In genomic region chr12:113069751-113070116, GRCh38 we compare ENCODE assay signal across 18 cellular contexts. TPM values are rescaled to one million over a fixed set of nuclear protein-coding genes. Genes with fewer than 3 reads are reported as not detected.
A peak's percentile ranks its signal among the peaks of the same experiment; 100 is the strongest.
DNase-seq lines count a peak whose midpoint lies in the region; ATAC-seq, FAIRE-seq and TF ChIP-seq lines count a peak whose summit lies in the region.
"Had no signal": no experiment of that assay in that cellular context is flagged by ENCODE, and none has a peak within 500 bp of the region (broad histone marks: within the 10 kb centered on the region; RNA-seq: fewer than 3 reads in every experiment).

No MANE protein-coding gene starts in this region.

- H3K27ac Mint-ChIP-seq in CD4-positive, alpha-beta T cell = peak overlapping the region; percentile 75
- H3K27ac Mint-ChIP-seq in naive thymus-derived CD4-positive, alpha-beta T cell = peak overlapping the region in 5 of 9 donors; percentile 49 to 79 (median 62)
- no peak overlapping the region for H3K27ac Mint-ChIP-seq in type B pancreatic cell
- H3K27ac Mint-ChIP-seq: activated naive CD4-positive, alpha-beta T cell treated with anti-CD3 and anti-CD28 coated beads, Interleukin-2, amount 10 ng/mL, durations not matched to agents 7 days and 5 days had no signal

- H3K36me3 Mint-ChIP-seq in CD4-positive, alpha-beta T cell (ENCODE audit: low read depth) = peaks cover 20% of the 10 kb centered on the region
- H3K36me3 Mint-ChIP-seq in naive thymus-derived CD4-positive, alpha-beta T cell = peaks cover 0 to 12% (median 3%) of the 10 kb centered on the region in 5 donors
- no peaks in the 10 kb centered on the region for H3K36me3 Mint-ChIP-seq in type B pancreatic cell
- H3K36me3 Mint-ChIP-seq: activated naive CD4-positive, alpha-beta T cell treated with anti-CD3 and anti-CD28 coated beads, Interleukin-2, amount 10 ng/mL, durations not matched to agents 7 days and 5 days had no signal

- no peak for TF ChIP-seq POLR2A in GM12892 (IDR thresholded peaks at IDR 0.05; ENCODE audit: low read depth, low read length)
- TF ChIP-seq POLR2A in Peyer's patch (IDR thresholded peaks at IDR 0.05) = no peak

- peak overlapping the region; percentile 21 for H3K27ac ChIP-seq in CD4-positive, alpha-beta T cell (ENCODE audit: low read depth, low read length)
- H3K27ac ChIP-seq in Peyer's patch (peak overlapping the region in 3 of 4 donors; percentile 4 to 74 (median 46)), aorta (ENCODE audit: low read depth in 1 of 2, low read length in 2 of 2) (no peak overlapping the region)
- H3K27ac ChIP-seq in naive thymus-derived CD4-positive, alpha-beta T cell (ENCODE audit: low read depth, low read length) = no peak overlapping the region
- H3K27ac ChIP-seq: gastrocnemius medialis, parathyroid adenoma, right lobe of liver had no signal

- DNase-seq in CD4-positive, alpha-beta T cell = no peak
- DNase-seq in GM12892 (ENCODE audit: insufficient read length) = no peak
- no peak for DNase-seq in Peyer's patch
- no peak for DNase-seq in naive thymus-derived CD4-positive, alpha-beta T cell
- no peak for DNase-seq in aorta
- no peak for DNase-seq in inferior parietal cortex (ENCODE audit: extremely low spot score)
- no peak for DNase-seq in type B pancreatic cell (ENCODE audit: extremely low spot score, unreplicated experiment)
- DNase-seq: DMS79 treated with DMSO at 0.1 percent for 48 hours; effector CD4-positive, alpha-beta T cell; gastrocnemius medialis; NCI-H2081 treated with DMSO at 0.1 percent for 48 hours; SW 1271 had no signal

- H3K4me3 ChIP-seq in Peyer's patch = no peak overlapping the region
- H3K4me3 ChIP-seq in naive thymus-derived CD4-positive, alpha-beta T cell (ENCODE audit: low read length) = no peak overlapping the region
- H3K4me3 ChIP-seq in aorta (ENCODE audit: low read length in 2 of 2) = no peak overlapping the region
- H3K4me3 ChIP-seq: esophagus muscularis mucosa, gastrocnemius medialis, right lobe of liver, thyroid gland had no signal

- H3K36me3 ChIP-seq in Peyer's patch (no peaks in the 10 kb centered on the region), aorta (ENCODE audit: control insufficient read depth in 1 of 2, insufficient read depth in 2 of 2, low read length in 1 of 2) (no peaks in the 10 kb centered on the region)
- peaks cover 0 to 5% (median 0%) of the 10 kb centered on the region in 3 experiments for H3K36me3 ChIP-seq in naive thymus-derived CD4-positive, alpha-beta T cell (ENCODE audit: control insufficient read depth in 2 of 3, insufficient read depth in 3 of 3, low read length in 3 of 3)
- H3K36me3 ChIP-seq: esophagus muscularis mucosa, gastrocnemius medialis, right lobe of liver, thyroid gland had no signal

- peaks cover 73% of the 10 kb centered on the region for H3K4me1 Mint-ChIP-seq in CD4-positive, alpha-beta T cell (ENCODE audit: low read depth)
- peaks cover 11 to 92% (median 71%) of the 10 kb centered on the region in 7 donors for H3K4me1 Mint-ChIP-seq in naive thymus-derived CD4-positive, alpha-beta T cell
- peaks cover under 1% of the 10 kb centered on the region for H3K4me1 Mint-ChIP-seq in type B pancreatic cell (ENCODE audit: unreplicated experiment)

- TF ChIP-seq CTCF in CD4-positive, alpha-beta T cell (IDR thresholded peaks at IDR 0.05) = no peak
- TF ChIP-seq CTCF in Peyer's patch (IDR thresholded peaks at IDR 0.05) (no peak), type B pancreatic cell (conservative IDR thresholded peaks at IDR 0.05) (no peak)

- H3K4me3 Mint-ChIP-seq in CD4-positive, alpha-beta T cell = no peak overlapping the region
- peak overlapping the region in 2 of 10 donors; percentile 16 to 39 for H3K4me3 Mint-ChIP-seq in naive thymus-derived CD4-positive, alpha-beta T cell
- H3K4me3 Mint-ChIP-seq in type B pancreatic cell = no peak overlapping the region
- H3K4me3 Mint-ChIP-seq: activated naive CD4-positive, alpha-beta T cell treated with anti-CD3 and anti-CD28 coated beads, Interleukin-2, amount 10 ng/mL, durations not matched to agents 7 days and 5 days had no signal

- no peak for ATAC-seq in CD4-positive, alpha-beta T cell (ENCODE audit: poor library complexity)
- no peak for ATAC-seq in naive thymus-derived CD4-positive, alpha-beta T cell
- ATAC-seq in aorta (ENCODE audit: low FRiP score) = no peak
- ATAC-seq: gastrocnemius medialis had no signal

- no peaks in the 10 kb centered on the region for H3K9me3 Mint-ChIP-seq in CD4-positive, alpha-beta T cell
- H3K9me3 Mint-ChIP-seq in naive thymus-derived CD4-positive, alpha-beta T cell = no peaks in the 10 kb centered on the region
- no peaks in the 10 kb centered on the region for H3K9me3 Mint-ChIP-seq in type B pancreatic cell
- H3K9me3 Mint-ChIP-seq: activated naive CD4-positive, alpha-beta T cell treated with anti-CD3 and anti-CD28 coated beads, Interleukin-2, amount 10 ng/mL, durations not matched to agents 7 days and 5 days had no signal

- peak; percentile 77 for FAIRE-seq in GM12892 (lab: Jason Lieb, UNC)

- intact Hi-C loops in CD4-positive, alpha-beta T cell (cut with DNase I, micrococcal nuclease) = no loop called here
- intact Hi-C loops in naive thymus-derived CD4-positive, alpha-beta T cell (cut with micrococcal nuclease) = loop anchor here in 1 of 2 donors (1.0 kb wide), 1 partner anchor 17 kb away; no protein-coding TSS in a partner anchor
- intact Hi-C loops in aorta (cut with DNase I) = no loop called here

- no peaks in the 10 kb centered on the region for H3K27me3 Mint-ChIP-seq in CD4-positive, alpha-beta T cell
- no peaks in the 10 kb centered on the region for H3K27me3 Mint-ChIP-seq in naive thymus-derived CD4-positive, alpha-beta T cell
- H3K27me3 Mint-ChIP-seq in type B pancreatic cell = peaks cover 39% of the 10 kb centered on the region
- H3K27me3 Mint-ChIP-seq: activated naive CD4-positive, alpha-beta T cell treated with anti-CD3 and anti-CD28 coated beads, Interleukin-2, amount 10 ng/mL, durations not matched to agents 7 days and 5 days had no signal

- no peaks in the 10 kb centered on the region for H3K27me3 ChIP-seq in CD4-positive, alpha-beta T cell (ENCODE audit: control insufficient read depth, insufficient read depth, low read length)
- H3K27me3 ChIP-seq in Peyer's patch = no peaks in the 10 kb centered on the region
- H3K27me3 ChIP-seq in naive thymus-derived CD4-positive, alpha-beta T cell (ENCODE audit: control insufficient read depth in 2 of 2, insufficient read depth in 2 of 2, low read length in 2 of 2) = no peaks in the 10 kb centered on the region
- peaks cover 0 to 2% of the 10 kb centered on the region in 2 donors for H3K27me3 ChIP-seq in aorta (ENCODE audit: control insufficient read depth in 1 of 2, insufficient read depth in 2 of 2, low read length in 1 of 2)
- H3K27me3 ChIP-seq: right lobe of liver, thyroid gland had no signal

- WGBS in aorta, 2 donors = 90 to 93% methylated on average over 6 of the region's 6 CpGs

- no peaks in the 10 kb centered on the region for H3K9me3 ChIP-seq in CD4-positive, alpha-beta T cell (ENCODE audit: control insufficient read depth, low read length)
- H3K9me3 ChIP-seq in Peyer's patch = no peaks in the 10 kb centered on the region
- no peaks in the 10 kb centered on the region for H3K9me3 ChIP-seq in naive thymus-derived CD4-positive, alpha-beta T cell (ENCODE audit: control insufficient read depth in 2 of 3, low read length in 3 of 3)
- H3K9me3 ChIP-seq in aorta (ENCODE audit: control insufficient read depth, low read length) = no peaks in the 10 kb centered on the region
- H3K9me3 ChIP-seq: esophagus muscularis mucosa, gastrocnemius medialis, right lobe of liver, thyroid gland had no signal

- POLR2A ChIA-PET in CD4-positive, alpha-beta T cell (lab: Charles Lee) = interaction anchor here (0.7 to 1.2 kb wide), 2 partner anchors 8 to 21 kb away, joined by 3 to 5 read pairs; no protein-coding TSS in a partner anchor
- POLR2A ChIA-PET in naive thymus-derived CD4-positive, alpha-beta T cell (lab: Charles Lee) = interaction anchor here (0.9 kb wide), 1 partner anchor 24 kb away, joined by 3 read pairs; no protein-coding TSS in a partner anchor

- CTCF ChIA-PET in CD4-positive, alpha-beta T cell (lab: Charles Lee) = no interaction called here
- CTCF ChIA-PET in naive thymus-derived CD4-positive, alpha-beta T cell (lab: Charles Lee) = interaction anchor here (0.6 to 0.7 kb wide), 2 partner anchors 14 to 574 kb away, joined by 3 read pairs; no protein-coding TSS in a partner anchor

- H3K4me1 ChIP-seq in Peyer's patch (peaks cover 0 to 48% (median 21%) of the 10 kb centered on the region in 4 donors), aorta (ENCODE audit: control insufficient read depth in 1 of 2, insufficient read depth in 2 of 2, low read length in 2 of 2) (no peaks in the 10 kb centered on the region)
- peaks cover 12 to 43% of the 10 kb centered on the region in 2 donors for H3K4me1 ChIP-seq in naive thymus-derived CD4-positive, alpha-beta T cell (ENCODE audit: control insufficient read depth in 2 of 2, insufficient read depth in 2 of 2, low read length in 2 of 2)
- H3K4me1 ChIP-seq: gastrocnemius medialis, parathyroid adenoma, thyroid gland had no signal

RNA-seq across cellular contexts. Expression of gene DTX1, which starts 13.2 kb away (rescaled TPM):
- 10 to 100 TPM; 14.0 to 14.2 TPM for total RNA-seq in CD4-positive, alpha-beta T cell
- 10.9 TPM for polyA plus RNA-seq in GM12892 (2012; ENCODE audit: missing spikeins)
- total RNA-seq in Peyer's patch (10 to 100 TPM in 1 of 4 donors, 1 to 10 TPM in 3; 3.1 to 33.8 (median 5.3) TPM), aorta (1 to 10 TPM; 4.2 to 4.8 TPM), type B pancreatic cell (ENCODE audit: low replicate concordance) (1.4 and 2.4 TPM in 2 replicates)
- total RNA-seq in naive thymus-derived CD4-positive, alpha-beta T cell = 10 to 100 TPM in 2 of 5 experiments, 1 to 10 TPM in 2, not detected in 1; 4.2 to 15.8 (median 8.8) TPM
- polyA plus RNA-seq in naive thymus-derived CD4-positive, alpha-beta T cell = 1 to 10 TPM in 1 of 2 donors, under 1 TPM in 1; 0.80 to 4.2 TPM
- polyA plus RNA-seq in aorta = under 1 TPM; 0.15 to 0.38 TPM
- total RNA-seq: chondrocyte had no signal

Comparison
In these comparisons a context has a peak if more than half of its experiments do, and no peak if none do; other contexts are left out.
1. H3K27ac ChIP-seq: peak in CD4-positive, alpha-beta T cell (single experiment) and Peyer's patch (3 of 4); none in naive thymus-derived CD4-positive, alpha-beta T cell (single experiment) and aorta (0 of 2).